In the genomic region with DNA sequence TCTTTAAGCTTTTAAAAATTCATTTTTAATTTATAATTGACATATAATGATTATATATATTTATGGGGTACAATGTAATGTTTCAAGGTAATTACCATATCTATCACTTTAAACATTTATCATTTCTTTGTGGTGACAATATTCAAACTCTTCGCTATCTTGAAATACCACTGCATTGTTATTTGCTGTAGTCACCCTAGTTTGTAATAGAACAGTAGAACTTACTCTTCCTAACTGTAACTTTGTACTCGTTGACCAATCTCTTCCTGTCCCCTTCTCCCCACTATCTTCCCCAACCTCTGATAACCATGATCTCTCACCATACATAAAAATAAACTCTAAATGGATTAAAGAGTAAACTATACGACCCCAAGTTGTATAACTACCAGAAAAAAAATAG, we compare ENCODE assay signal across 13 cellular contexts. TPM values are rescaled to one million over a fixed set of nuclear protein-coding genes. Genes with fewer than 3 reads are reported as not detected.
DNase-seq lines count a peak whose midpoint lies in the region; ATAC-seq and TF ChIP-seq lines count a peak whose summit lies in the region.
"Had no signal": no experiment of that assay in that cellular context is flagged by ENCODE, and none has a peak within 500 bp of the region (broad histone marks: within the 10 kb centered on the region; RNA-seq: fewer than 3 reads in every experiment).

No MANE protein-coding gene starts in this region.

- no peaks in the 10 kb centered on the region for H3K79me2 ChIP-seq in osteoblast (ENCODE audit: insufficient read depth, low read length)

- intact Hi-C loops in left ventricle myocardium superior (cut with micrococcal nuclease), result no loop called here

- no peak overlapping the region for H2AFZ ChIP-seq in osteoblast (ENCODE audit: low read length)
- H2AFZ ChIP-seq: GM23338 had no signal

- peaks cover 10% of the 10 kb centered on the region for H3K9me3 Mint-ChIP-seq in endodermal cell
- H3K9me3 Mint-ChIP-seq: GM23338 had no signal

- H3K4me1 ChIP-seq in right atrium auricular region, result peaks cover 0 to 4% of the 10 kb centered on the region in 2 donors
- H3K4me1 ChIP-seq in osteoblast (ENCODE audit: insufficient read depth, low read length), result peaks cover 4% of the 10 kb centered on the region
- H3K4me1 ChIP-seq in endodermal cell (ENCODE audit: control insufficient read depth, insufficient read depth, low read length), result no peaks in the 10 kb centered on the region

- H3K27ac ChIP-seq in right atrium auricular region (no peak overlapping the region), osteoblast (ENCODE audit: low read depth, low read length) (peak overlapping the region; percentile 5), endodermal cell (ENCODE audit: low read depth, low read length) (no peak overlapping the region)

- H3K4me3 Mint-ChIP-seq in endodermal cell, result no peak overlapping the region
- H3K4me3 Mint-ChIP-seq: GM23338, H9 had no signal

- ATAC-seq in left ventricle myocardium superior, result peak; percentile 25
- ATAC-seq in HG03469 (IDR thresholded peaks at IDR 0.05; ENCODE audit: unreplicated experiment), result no peak
- ATAC-seq: GM23338 had no signal

- TF ChIP-seq CTCF in right atrium auricular region (IDR thresholded peaks at IDR 0.05), result no peak
- no peak for TF ChIP-seq CTCF in fibroblast of pulmonary artery (IDR thresholded peaks at IDR 0.05; ENCODE audit: low read length, missing control alignments)
- TF ChIP-seq CTCF in osteoblast (IDR thresholded peaks at IDR 0.05; ENCODE audit: extremely low read depth, low read depth, low read length), result no peak
- no peak for TF ChIP-seq CTCF in endodermal cell (conservative IDR thresholded peaks at IDR 0.05)

- H3K4me2 ChIP-seq in osteoblast (ENCODE audit: insufficient read depth, low read length), result peak overlapping the region; percentile 63
- H3K4me2 ChIP-seq: GM23338 had no signal

- H3K27me3 ChIP-seq in right atrium auricular region, result no peaks in the 10 kb centered on the region
- H3K27me3 ChIP-seq in osteoblast (ENCODE audit: insufficient read depth, low read length), result no peaks in the 10 kb centered on the region
- H3K27me3 ChIP-seq in endodermal cell (ENCODE audit: control insufficient read depth, insufficient read depth, low read length, poor library complexity, severe bottlenecking), result no peaks in the 10 kb centered on the region

- 85 to 100% methylated on average over 1 to 3 of the region's 3 CpGs for WGBS in endodermal cell (ENCODE audit: insufficient coverage in 1 of 2, insufficient read length in 1 of 2), 2 experiments

- peaks cover 17% of the 10 kb centered on the region for H3K36me3 ChIP-seq in right atrium auricular region
- H3K36me3 ChIP-seq in osteoblast (ENCODE audit: insufficient read depth, low read length), result peaks cover 20% of the 10 kb centered on the region
- peaks cover 46% of the 10 kb centered on the region for H3K36me3 ChIP-seq in endodermal cell (ENCODE audit: control insufficient read depth, insufficient read depth, low read length)

- H3K4me1 Mint-ChIP-seq in endodermal cell, result no peaks in the 10 kb centered on the region
- H3K4me1 Mint-ChIP-seq: GM23338, H9 had no signal

- H3K4me3 ChIP-seq in right atrium auricular region (no peak overlapping the region), fibroblast of pulmonary artery (replicated peaks; ENCODE audit: low read depth, low read length) (no peak overlapping the region), osteoblast (ENCODE audit: insufficient read depth, low read length) (no peak overlapping the region), endodermal cell (ENCODE audit: low read length) (no peak overlapping the region)
- H3K4me3 ChIP-seq: GM23338 had no signal

- no peaks in the 10 kb centered on the region for H4K20me1 ChIP-seq in osteoblast (ENCODE audit: insufficient read depth, low read length)

- no peak overlapping the region for H3K9ac ChIP-seq in endodermal cell (ENCODE audit: extremely low read depth, low read length, poor library complexity, severe bottlenecking)

- H3K9me3 ChIP-seq in right atrium auricular region (peaks cover 0 to 4% of the 10 kb centered on the region in 2 donors), osteoblast (ENCODE audit: low read depth, low read length) (no peaks in the 10 kb centered on the region), endodermal cell (ENCODE audit: control insufficient read depth, low read length) (peaks cover 16% of the 10 kb centered on the region)

- DNase-seq in left ventricle myocardium superior (no peak), right atrium auricular region (ENCODE audit: low spot score) (no peak), amniotic epithelial cell (ENCODE audit: low read depth) (peak; percentile 15), fibroblast of pulmonary artery (ENCODE audit: low read depth) (peak; percentile 13), osteoblast (ENCODE audit: insufficient read length, low spot score, missing footprints) (no peak), SW480 (ENCODE audit: low spot score) (no peak), endodermal cell (no peak)
- DNase-seq: 8988T, H9, NCI-H1048, Right ventricle myocardium superior had no signal

- no peaks in the 10 kb centered on the region for H3K27me3 Mint-ChIP-seq in endodermal cell (ENCODE audit: insufficient read depth)

- peaks cover 31% of the 10 kb centered on the region for H3K36me3 Mint-ChIP-seq in endodermal cell (ENCODE audit: low read depth)

- no peak overlapping the region for H3K27ac Mint-ChIP-seq in endodermal cell
- H3K27ac Mint-ChIP-seq: GM23338, H9 had no signal

RNA-seq across cellular contexts. Expression of a gene that starts 20.4 kb away (rescaled TPM):
- total RNA-seq in left ventricle myocardium superior (21.8 TPM), right atrium auricular region (10 to 100 TPM; 16.2 to 23.2 TPM), osteoblast (36.2 and 44.5 TPM in 2 replicates), endodermal cell (10 to 100 TPM; 34.4 to 43.0 TPM)
- polyA plus RNA-seq in endodermal cell (2013, experiment 1 of 2), result 26.4 TPM
- polyA plus RNA-seq in endodermal cell (2013, experiment 2 of 2), result 22.5 TPM

Comparison
In these comparisons a context has a peak if more than half of its experiments do, and no peak if none do; other contexts are left out.
1. DNase-seq: peak in amniotic epithelial cell (single experiment) and fibroblast of pulmonary artery (single experiment); none in left ventricle myocardium superior (single experiment), right atrium auricular region (single experiment), osteoblast (single experiment), SW480 (single experiment) and endodermal cell (single experiment).